20 cellular contexts compared by ENCODE assay signal in the genomic region with DNA sequence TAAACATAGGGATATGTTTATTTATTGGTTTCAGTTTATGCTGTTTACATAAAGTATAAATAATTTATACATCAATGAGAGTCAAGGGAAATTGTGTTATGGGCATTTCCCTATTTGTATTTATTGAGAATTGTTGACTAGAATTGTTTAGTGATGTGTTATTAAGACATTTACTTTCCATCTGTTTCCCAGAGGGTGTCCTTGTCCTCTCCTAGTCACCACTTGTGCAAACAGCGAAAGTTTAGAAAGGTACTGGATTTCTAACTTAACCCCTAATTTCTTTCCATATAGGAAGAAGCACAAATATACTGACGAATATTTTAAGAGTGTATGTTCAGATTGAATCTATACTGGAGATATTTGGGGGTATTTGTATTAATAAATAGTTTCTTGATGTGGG. TPM values are rescaled to one million over a fixed set of nuclear protein-coding genes. Genes with fewer than 3 reads are reported as not detected.
DNase-seq lines count a peak whose midpoint lies in the region; ATAC-seq and TF ChIP-seq lines count a peak whose summit lies in the region.
"Had no signal": no experiment of that assay in that cellular context is flagged by ENCODE, and none has a peak within 500 bp of the region (broad histone marks: within the 10 kb centered on the region; RNA-seq: fewer than 3 reads in every experiment).

No MANE protein-coding gene starts in this region.

- 84 to 91% (median 89%) methylated on average over 2 of the region's 2 CpGs for WGBS in psoas muscle, 3 donors

- H3K9me3 ChIP-seq in SK-N-MC (ENCODE audit: low read depth, low read length) (no peaks in the 10 kb centered on the region), psoas muscle (no peaks in the 10 kb centered on the region), breast epithelium (no peaks in the 10 kb centered on the region)

- H3K36me3 Mint-ChIP-seq in GM23338 (ENCODE audit: low read depth): peaks cover 33% of the 10 kb centered on the region; the same call in 2 of the 3 replicates
- H3K36me3 Mint-ChIP-seq in glutamatergic neuron (ENCODE audit: unreplicated experiment): no peaks in the 10 kb centered on the region
- H3K36me3 Mint-ChIP-seq in activated T-helper 1 cell treated with anti-CD3 and anti-CD28 coated beads, Interleukin-12 subunit alpha, Interleukin-12 subunit beta, Interleukin-2, Interleukin-4 antibody, amounts not matched to agents 30 ng/mL and 10 ng/mL and 1 ng/mL, durations not matched to agents 14 hours and 24 hours and 36 hours (ENCODE audit: low read depth): peaks cover 33% of the 10 kb centered on the region
- peaks cover 24% of the 10 kb centered on the region for H3K36me3 Mint-ChIP-seq in osteocyte (ENCODE audit: unreplicated experiment)

- ATAC-seq in GM23338: no peak
- ATAC-seq in psoas muscle: no peak
- ATAC-seq: CD8-positive, alpha-beta T cell; HepG2 had no signal

- H3K79me2 ChIP-seq in GM23338 (replicated peaks; ENCODE audit: insufficient read depth): peaks cover 93% of the 10 kb centered on the region

- H3K27me3 ChIP-seq in GM23338 (ENCODE audit: insufficient read depth) (no peaks in the 10 kb centered on the region), psoas muscle (ENCODE audit: insufficient read depth in 3 of 3, low read length in 2 of 3) (no peaks in the 10 kb centered on the region), breast epithelium (no peaks in the 10 kb centered on the region)
- H3K27me3 ChIP-seq: BLaER1 treated with 17β-estradiol and CSF1 and Interleukin-3, amounts not matched to agents 10 nM and 100 nM had no signal

- no peak for DNase-seq in GM23338 (ENCODE audit: low spot score)
- no peak for DNase-seq in SK-N-MC (ENCODE audit: low read depth, low spot score)
- no peak for DNase-seq in glutamatergic neuron
- DNase-seq in psoas muscle: no peak
- no peak for DNase-seq in activated T-helper 1 cell treated with anti-CD3 and anti-CD28 coated beads, Interleukin-12 subunit alpha, Interleukin-12 subunit beta, Interleukin-2, Interleukin-4 antibody, amounts not matched to agents 30 ng/mL and 10 ng/mL and 1 ng/mL, durations not matched to agents 14 hours and 24 hours and 36 hours (ENCODE audit: low spot score)
- DNase-seq in breast epithelium (ENCODE audit: low spot score in 2 of 2): no peak
- DNase-seq in osteocyte (ENCODE audit: extremely low spot score, unreplicated experiment): no peak
- DNase-seq in D341Med (ENCODE audit: low spot score): no peak
- DNase-seq: 8988T; Calu3; CD8-positive, alpha-beta T cell; DMS 273 treated with DMSO at 0.1 percent for 48 hours; GDM1; GOT3; H9; KBM-7 had no signal

- peak overlapping the region; percentile 28; the same call in 1 of the 2 replicates for H3K4me2 ChIP-seq in GM23338
- H3K4me2 ChIP-seq: BLaER1 treated with 17β-estradiol and CSF1 and Interleukin-3, amounts not matched to agents 10 nM and 100 nM had no signal

- H3K4me1 ChIP-seq in GM23338 (ENCODE audit: insufficient read depth) (peaks cover 73% of the 10 kb centered on the region), psoas muscle (peaks cover 95% of the 10 kb centered on the region), breast epithelium (peaks cover 0 to 15% of the 10 kb centered on the region in 2 donors)

- H3K9me2 ChIP-seq in GM23338 (ENCODE audit: insufficient read depth): no peaks in the 10 kb centered on the region

- no peak for TF ChIP-seq POLR2A in breast epithelium (IDR thresholded peaks at IDR 0.05)

- no peaks in the 10 kb centered on the region for H3F3A ChIP-seq in GM23338 (replicated peaks; ENCODE audit: low read depth)

- H3K27ac Mint-ChIP-seq in GM23338 (no peak overlapping the region), glutamatergic neuron (ENCODE audit: unreplicated experiment) (no peak overlapping the region), osteocyte (ENCODE audit: unreplicated experiment) (no peak overlapping the region)
- H3K27ac Mint-ChIP-seq in activated T-helper 1 cell treated with anti-CD3 and anti-CD28 coated beads, Interleukin-12 subunit alpha, Interleukin-12 subunit beta, Interleukin-2, Interleukin-4 antibody, amounts not matched to agents 30 ng/mL and 10 ng/mL and 1 ng/mL, durations not matched to agents 14 hours and 24 hours and 36 hours: no peak overlapping the region
- H3K27ac Mint-ChIP-seq: B cell; CD8-positive, alpha-beta T cell; IgD-negative memory B cell had no signal

- H3K27me3 Mint-ChIP-seq in GM23338 (ENCODE audit: insufficient read depth, low read depth, poor library complexity) (no peaks in the 10 kb centered on the region), glutamatergic neuron (ENCODE audit: unreplicated experiment) (no peaks in the 10 kb centered on the region), osteocyte (ENCODE audit: unreplicated experiment) (no peaks in the 10 kb centered on the region)
- H3K27me3 Mint-ChIP-seq in activated T-helper 1 cell treated with anti-CD3 and anti-CD28 coated beads, Interleukin-12 subunit alpha, Interleukin-12 subunit beta, Interleukin-2, Interleukin-4 antibody, amounts not matched to agents 30 ng/mL and 10 ng/mL and 1 ng/mL, durations not matched to agents 14 hours and 24 hours and 36 hours (ENCODE audit: insufficient read depth): no peaks in the 10 kb centered on the region
- H3K27me3 Mint-ChIP-seq: B cell, IgD-negative memory B cell had no signal

- TF ChIP-seq CTCF in GM23338 (conservative IDR thresholded peaks at IDR 0.05; ENCODE audit: low read depth in 2 of 2) (no peak), glutamatergic neuron (IDR thresholded peaks at IDR 0.05; ENCODE audit: partially characterized antibody, unreplicated experiment) (no peak), psoas muscle (IDR thresholded peaks at IDR 0.05) (no peak), breast epithelium (IDR thresholded peaks at IDR 0.05) (no peak), osteocyte (IDR thresholded peaks at IDR 0.05) (no peak)

- H3K36me3 ChIP-seq in GM23338 (ENCODE audit: insufficient read depth): no peaks in the 10 kb centered on the region; the same call in 1 of the 2 replicates
- H3K36me3 ChIP-seq in SK-N-MC (ENCODE audit: insufficient read depth, low read length): peaks cover 27% of the 10 kb centered on the region
- peaks cover 0 to 12% of the 10 kb centered on the region in 2 donors for H3K36me3 ChIP-seq in psoas muscle (ENCODE audit: insufficient read depth in 1 of 2, low read depth in 1 of 2)
- no peaks in the 10 kb centered on the region for H3K36me3 ChIP-seq in breast epithelium

- H3K27ac ChIP-seq in GM23338 (ENCODE audit: low read depth) (no peak overlapping the region), SK-N-MC (peak overlapping the region; percentile 71), psoas muscle (peak overlapping the region; percentile 66), breast epithelium (no peak overlapping the region)
- H3K27ac ChIP-seq: BLaER1 treated with 17β-estradiol and CSF1 and Interleukin-3, amounts not matched to agents 10 nM and 100 nM had no signal

- H3K4me1 Mint-ChIP-seq in GM23338: peaks cover 75% of the 10 kb centered on the region
- H3K4me1 Mint-ChIP-seq in glutamatergic neuron (ENCODE audit: low read depth, unreplicated experiment): peaks cover 42% of the 10 kb centered on the region
- H3K4me1 Mint-ChIP-seq in activated T-helper 1 cell treated with anti-CD3 and anti-CD28 coated beads, Interleukin-12 subunit alpha, Interleukin-12 subunit beta, Interleukin-2, Interleukin-4 antibody, amounts not matched to agents 30 ng/mL and 10 ng/mL and 1 ng/mL, durations not matched to agents 14 hours and 24 hours and 36 hours (ENCODE audit: low read depth): peaks cover 47% of the 10 kb centered on the region
- H3K4me1 Mint-ChIP-seq in osteocyte (ENCODE audit: unreplicated experiment): peaks cover 57% of the 10 kb centered on the region

- peaks cover 4% of the 10 kb centered on the region; the same call in 1 of the 2 replicates for H4K20me1 ChIP-seq in GM23338 (replicated peaks; ENCODE audit: insufficient read depth)

- no peak overlapping the region for H3K9ac ChIP-seq in SK-N-MC (ENCODE audit: insufficient read length)
- H3K9ac ChIP-seq: BLaER1 treated with 17β-estradiol and CSF1 and Interleukin-3, amounts not matched to agents 10 nM and 100 nM had no signal

- intact Hi-C loops in psoas muscle (cut with DNase I): loop anchor here (10.0 kb wide), 2 partner anchors 252 to 862 kb away; no protein-coding TSS in a partner anchor
- intact Hi-C loops in activated T-helper 1 cell treated with anti-CD3 and anti-CD28 coated beads, Interleukin-12 subunit alpha, Interleukin-12 subunit beta, Interleukin-2, Interleukin-4 antibody, amounts not matched to agents 30 ng/mL and 10 ng/mL and 1 ng/mL, durations not matched to agents 14 hours and 24 hours and 36 hours (cut with micrococcal nuclease): loop anchor here (10.0 kb wide), 1 partner anchor 808 kb away; no protein-coding TSS in a partner anchor
- intact Hi-C loops in breast epithelium (cut with DNase I; ENCODE audit: low total_unique reads): no loop called here

- H3K4me3 Mint-ChIP-seq in GM23338: no peak overlapping the region
- peak overlapping the region; percentile 50 for H3K4me3 Mint-ChIP-seq in glutamatergic neuron (ENCODE audit: unreplicated experiment)
- no peak overlapping the region for H3K4me3 Mint-ChIP-seq in activated T-helper 1 cell treated with anti-CD3 and anti-CD28 coated beads, Interleukin-12 subunit alpha, Interleukin-12 subunit beta, Interleukin-2, Interleukin-4 antibody, amounts not matched to agents 30 ng/mL and 10 ng/mL and 1 ng/mL, durations not matched to agents 14 hours and 24 hours and 36 hours
- no peak overlapping the region for H3K4me3 Mint-ChIP-seq in osteocyte (ENCODE audit: unreplicated experiment)
- H3K4me3 Mint-ChIP-seq: B cell; CD8-positive, alpha-beta T cell; H9; IgD-negative memory B cell had no signal

- H3K9me3 Mint-ChIP-seq in GM23338 (no peaks in the 10 kb centered on the region), glutamatergic neuron (ENCODE audit: unreplicated experiment) (no peaks in the 10 kb centered on the region), osteocyte (ENCODE audit: unreplicated experiment) (no peaks in the 10 kb centered on the region)
- no peaks in the 10 kb centered on the region for H3K9me3 Mint-ChIP-seq in activated T-helper 1 cell treated with anti-CD3 and anti-CD28 coated beads, Interleukin-12 subunit alpha, Interleukin-12 subunit beta, Interleukin-2, Interleukin-4 antibody, amounts not matched to agents 30 ng/mL and 10 ng/mL and 1 ng/mL, durations not matched to agents 14 hours and 24 hours and 36 hours
- H3K9me3 Mint-ChIP-seq: CD8-positive, alpha-beta T cell; H9; IgD-negative memory B cell had no signal

- no peak overlapping the region for H2AFZ ChIP-seq in GM23338

- no peak overlapping the region for H3K4me3 ChIP-seq in GM23338
- peak overlapping the region; percentile 100 for H3K4me3 ChIP-seq in SK-N-MC
- no peak overlapping the region for H3K4me3 ChIP-seq in psoas muscle
- no peak overlapping the region for H3K4me3 ChIP-seq in breast epithelium
- H3K4me3 ChIP-seq: BLaER1 treated with 17β-estradiol and CSF1 and Interleukin-3, amounts not matched to agents 10 nM and 100 nM had no signal

RNA-seq across cellular contexts. Expression of a gene that starts 6.7 kb away (rescaled TPM):
- total RNA-seq in GM23338 (2014; rRNA removed; shearing (Covaris generic)): 84.9 and 112 TPM in 2 replicates
- 111 and 124 TPM in 2 replicates for polyA plus RNA-seq in GM23338 (2016; fragmentation: Nextera tagmentation; extraction: Ambion mirVana)
- total RNA-seq in glutamatergic neuron (ENCODE audit: unreplicated experiment): 294 TPM
- total RNA-seq in psoas muscle: 100 to 1,000 TPM in 1 of 4 donors, 10 to 100 TPM in 3; 68.3 to 125 (median 89.0) TPM
- polyA plus RNA-seq in psoas muscle: 100 to 1,000 TPM in 1 of 3 donors, 10 to 100 TPM in 2; 61.9 to 115 (median 69.8) TPM
- 49.8 and 57.4 TPM in 2 replicates for total RNA-seq in activated T-helper 1 cell treated with anti-CD3 and anti-CD28 coated beads, Interleukin-12 subunit alpha, Interleukin-12 subunit beta, Interleukin-2, Interleukin-4 antibody, amounts not matched to agents 30 ng/mL and 10 ng/mL and 1 ng/mL, durations not matched to agents 14 hours and 24 hours and 36 hours
- total RNA-seq in breast epithelium: 10 to 100 TPM; 58.4 to 98.7 (median 77.0) TPM
- total RNA-seq in osteocyte: 103 and 108 TPM in 2 replicates

Comparison
In these comparisons a context has a peak if more than half of its experiments do, and no peak if none do; other contexts are left out.
1. H3K27ac ChIP-seq: peak in SK-N-MC (single experiment) and psoas muscle (single experiment); none in GM23338 (single experiment) and breast epithelium (0 of 2).